Comparison of ENCODE assay signal across 20 cellular contexts in the genomic region with DNA sequence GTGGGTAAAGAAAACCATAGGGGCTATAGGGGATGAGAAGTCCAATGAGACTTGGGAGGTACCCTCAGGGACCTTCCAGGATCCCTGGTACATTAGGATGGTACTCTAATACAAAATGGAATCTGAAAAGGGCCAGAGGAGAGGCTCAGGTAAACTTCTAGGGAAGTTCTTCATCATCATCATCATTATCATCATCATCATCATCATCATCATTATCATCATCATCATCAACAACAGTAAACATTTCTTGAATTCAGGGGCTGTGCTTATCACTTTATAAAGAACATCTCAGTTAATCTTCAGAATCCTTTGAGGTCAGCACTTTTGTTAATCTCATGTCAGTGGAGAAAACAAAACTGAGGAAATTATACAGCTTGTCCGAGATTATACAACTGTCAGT.
"Had no signal": no experiment of that assay in that cellular context is flagged by ENCODE, and none has a peak within 500 bp of the region (broad histone marks: within the 10 kb centered on the region; RNA-seq: fewer than 3 reads in every experiment).

No MANE protein-coding gene starts in this region.

- H3K27ac ChIP-seq: HL-60 had no signal

- H3K9me3 ChIP-seq: SK-N-SH had no signal

- H3K9ac ChIP-seq: SK-N-SH had no signal

- FAIRE-seq: HTR-8/SVneo, RCC 7860 had no signal

- DNase-seq: Karpas-422, KG1, MM.1S, NCI-H1092 treated with DMSO at 0.1 percent for 48 hours, NCI-H1436, NCI-H187, NCI-H2029, NCI-H2081 treated with DMSO at 0.1 percent for 48 hours, NCI-H2171, NCI-H446, NCI-H510A, NCI-H524 treated with DMSO at 0.1 percent for 48 hours, NCI-H69, NCI-H774, RPMI8226, SHP77, SK-N-SH had no signal

- H3K4me2 ChIP-seq: SK-N-SH had no signal
